18 cellular contexts compared by ENCODE assay signal in genomic region chr6:141580988-141581387, GRCh38.
DNase-seq lines count a peak whose midpoint lies in the region; ATAC-seq and TF ChIP-seq lines count a peak whose summit lies in the region.
"Had no signal": no experiment of that assay in that cellular context is flagged by ENCODE, and none has a peak within 500 bp of the region (broad histone marks: within the 10 kb centered on the region; RNA-seq: fewer than 3 reads in every experiment).

No MANE protein-coding gene starts in this region.

- H3K4me3 Mint-ChIP-seq in stimulated activated naive CD8-positive, alpha-beta T cell treated with anti-CD3 and anti-CD28 coated beads, Interleukin-15, amount 100 ng/mL, for 72 hours = no peak overlapping the region

- no peak overlapping the region for H3K4me3 ChIP-seq in cardiac fibroblast (replicated peaks in 1 of 2; ENCODE audit: low read depth in 2 of 2, low read length in 2 of 2)
- H3K4me3 ChIP-seq: esophagus muscularis mucosa, lung, stomach had no signal

- H3K9me3 Mint-ChIP-seq in stimulated activated naive CD8-positive, alpha-beta T cell treated with anti-CD3 and anti-CD28 coated beads, Interleukin-15, amount 100 ng/mL, for 72 hours = no peaks in the 10 kb centered on the region

- no peak for ATAC-seq in HG03039 (IDR thresholded peaks at IDR 0.05; ENCODE audit: unreplicated experiment)
- no peak for ATAC-seq in stimulated activated naive CD8-positive, alpha-beta T cell treated with anti-CD3 and anti-CD28 coated beads, Interleukin-15, amount 100 ng/mL, for 72 hours
- ATAC-seq: activated CD4-positive, CD25-positive, alpha-beta regulatory T cell treated with anti-CD3 and anti-CD28 coated beads, Interleukin-2, amount 50 U/mL, for 24 hours had no signal

- no peaks in the 10 kb centered on the region for H3K4me1 Mint-ChIP-seq in stimulated activated naive CD8-positive, alpha-beta T cell treated with anti-CD3 and anti-CD28 coated beads, Interleukin-15, amount 100 ng/mL, for 72 hours

- DNase-seq in EL = peak; percentile 92
- peak; percentile 93 for DNase-seq in NCI-H226
- DNase-seq in cardiac fibroblast (ENCODE audit: low read depth in 2 of 2) = peak; percentile 50 to 66
- peak; percentile 31 for DNase-seq in myocyte (ENCODE audit: low read depth)
- DNase-seq in NCI-H2227 treated with DMSO at 0.1 percent for 48 hours (lab: John Stamatoyannopoulos, UW) = no peak
- DNase-seq in stimulated activated naive CD8-positive, alpha-beta T cell treated with anti-CD3 and anti-CD28 coated beads, Interleukin-15, amount 100 ng/mL, for 72 hours = no peak
- DNase-seq in NCI-H524 (lab: John Stamatoyannopoulos, UW) = no peak
- DNase-seq: activated gamma-delta T cell, aorta, BE2C, NCI-H1930, NCI-H524 treated with DMSO at 0.1 percent for 48 hours, OCI-M1, stomach had no signal

- no peak for TF ChIP-seq CTCF in cardiac fibroblast (IDR thresholded peaks at IDR 0.05; ENCODE audit: low read depth, low read length)

- peaks cover 9% of the 10 kb centered on the region for H3K27me3 Mint-ChIP-seq in stimulated activated naive CD8-positive, alpha-beta T cell treated with anti-CD3 and anti-CD28 coated beads, Interleukin-15, amount 100 ng/mL, for 72 hours

- no peak overlapping the region for H3K27ac Mint-ChIP-seq in stimulated activated naive CD8-positive, alpha-beta T cell treated with anti-CD3 and anti-CD28 coated beads, Interleukin-15, amount 100 ng/mL, for 72 hours

Comparison
In these comparisons a context has a peak if more than half of its experiments do, and no peak if none do; other contexts are left out.
1. DNase-seq: peak in EL (single experiment), NCI-H226 (single experiment), cardiac fibroblast (2 of 2) and myocyte (single experiment); none in NCI-H2227 treated with DMSO at 0.1 percent for 48 hours (single experiment), stimulated activated naive CD8-positive, alpha-beta T cell treated with anti-CD3 and anti-CD28 coated beads, Interleukin-15, amount 100 ng/mL, for 72 hours (0 of 2) and NCI-H524 (0 of 2).